ENCODE assay signal across 8 cellular contexts in the genomic region with DNA sequence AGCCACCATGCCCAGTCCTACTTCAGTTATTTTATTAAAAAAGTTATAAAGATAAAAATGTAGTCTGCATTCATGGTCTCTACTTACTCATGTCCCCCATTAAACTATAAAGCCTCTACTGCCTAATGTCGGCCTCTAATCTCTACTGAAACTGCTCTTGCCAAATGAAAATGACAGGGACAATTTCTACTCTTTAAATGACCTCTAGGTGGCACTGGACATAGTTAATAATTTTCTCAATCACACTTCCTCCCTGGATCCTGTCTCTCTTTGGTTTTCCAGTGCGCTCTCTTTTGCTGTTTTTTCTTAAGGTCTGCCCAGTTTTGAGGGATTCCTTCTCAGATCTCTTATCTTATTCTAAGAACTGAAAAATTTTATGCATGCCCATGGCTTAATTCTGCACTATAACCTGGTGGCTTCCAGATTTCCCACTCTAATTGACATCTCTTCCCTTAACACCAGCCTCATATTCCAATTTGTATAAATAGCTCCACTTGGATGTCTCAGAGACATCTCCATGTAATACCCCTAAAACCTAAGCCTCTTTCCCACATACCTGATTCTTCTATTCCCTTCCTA. TPM values are rescaled to one million over a fixed set of nuclear protein-coding genes. Genes with fewer than 3 reads are reported as not detected.
DNase-seq lines count a peak whose midpoint lies in the region; TF ChIP-seq lines count a peak whose summit lies in the region.

No MANE protein-coding gene starts in this region.

- H3K27me3 ChIP-seq in Karpas-422 (ENCODE audit: low read length): peaks cover 2% of the 10 kb centered on the region; the same call in 1 of the 2 replicates
- peaks cover 0 to 25% (median 0%) of the 10 kb centered on the region in 3 donors for H3K27me3 ChIP-seq in stomach

- H2AFZ ChIP-seq in Karpas-422 (ENCODE audit: low read length): no peak overlapping the region

- no peak overlapping the region for H3K4me3 ChIP-seq in Karpas-422 (ENCODE audit: low read length)
- H3K4me3 ChIP-seq in stomach: no peak overlapping the region

- 11 to 21% (median 12%) methylated on average over 2 of the region's 2 CpGs for WGBS in stomach, 5 donors

- H3K4me2 ChIP-seq in Karpas-422 (ENCODE audit: low read depth, low read length, poor library complexity, severe bottlenecking): no peak overlapping the region

- no peak overlapping the region for H3K9ac ChIP-seq in Karpas-422 (ENCODE audit: low read length)

- no peaks in the 10 kb centered on the region for H3K36me3 ChIP-seq in Karpas-422 (ENCODE audit: insufficient read depth, low read length)
- no peaks in the 10 kb centered on the region for H3K36me3 ChIP-seq in stomach

- no peak for TF ChIP-seq POLR2A in stomach (IDR thresholded peaks at IDR 0.05)

- H4K20me1 ChIP-seq in Karpas-422 (ENCODE audit: insufficient read depth, low read depth, low read length): no peaks in the 10 kb centered on the region

- intact Hi-C loops in stomach (cut with DNase I; ENCODE audit: low total_unique reads): no loop called here

- no peaks in the 10 kb centered on the region for H3K79me2 ChIP-seq in Karpas-422 (ENCODE audit: low read length)

- H3K4me1 ChIP-seq in Karpas-422 (ENCODE audit: low read length) (peaks cover 17% of the 10 kb centered on the region), stomach (peaks cover 0 to 6% (median 0%) of the 10 kb centered on the region in 4 donors)

- H3K27ac ChIP-seq in Karpas-422 (ENCODE audit: low read length) (no peak overlapping the region), stomach (no peak overlapping the region)

- H3K9me2 ChIP-seq in Karpas-422 (replicated peaks; ENCODE audit: insufficient read depth, low read length): no peaks in the 10 kb centered on the region

- H3K9me3 ChIP-seq in Karpas-422 (ENCODE audit: low read length): no peaks in the 10 kb centered on the region
- H3K9me3 ChIP-seq in stomach: no peaks in the 10 kb centered on the region

- TF ChIP-seq EP300 in stomach (IDR thresholded peaks at IDR 0.05): no peak

- TF ChIP-seq CTCF in stomach (IDR thresholded peaks at IDR 0.05): peak in 5 of 7 experiments; percentile 14 to 44 (median 29)

- DNase-seq in NOMO-1 (lab: John Stamatoyannopoulos, UW; ENCODE audit: unreplicated experiment in 2 of 2) (peak; percentile 35 to 60), NOMO-1 treated with dmso at 0.1 percent for 144 hours (lab: John Stamatoyannopoulos, UW; ENCODE audit: unreplicated experiment) (no peak), Karpas-422 (peak; percentile 77), SKM-1 (lab: John Stamatoyannopoulos, UW; ENCODE audit: unreplicated experiment) (peak; percentile 38), germinal center (ENCODE audit: low spot score) (peak; percentile 25), stomach (no peak), NCI-H187 treated with DMSO at 0.1 percent for 48 hours (lab: John Stamatoyannopoulos, UW) (no peak)
- no peak for DNase-seq in stimulated activated CD4-positive, alpha-beta T cell treated with anti-CD3 and anti-CD28 coated beads, Interleukin-15, amount 100 ng/mL, for 24 hours

RNA-seq across cellular contexts. Expression of gene MTMR6, which starts 54.3 kb away (rescaled TPM):
- total RNA-seq in Karpas-422 (2014; rRNA removed; shearing (Covaris generic); ENCODE audit: low replicate concordance): 10.1 and 27.4 TPM in 2 replicates
- 10 to 100 TPM in 3 of 5 donors, 1 to 10 TPM in 2; 2.3 to 25.0 (median 19.9) TPM for total RNA-seq in stomach
- polyA plus RNA-seq in stomach: 10 to 100 TPM in 1 of 3 donors, 1 to 10 TPM in 2; 5.0 to 12.5 (median 7.8) TPM

Comparison
In these comparisons a context has a peak if more than half of its experiments do, and no peak if none do; other contexts are left out.
1. DNase-seq: peak in NOMO-1 (2 of 2), Karpas-422 (single experiment), SKM-1 (single experiment) and germinal center (single experiment); none in NOMO-1 treated with dmso at 0.1 percent for 144 hours (single experiment), stomach (single experiment), NCI-H187 treated with DMSO at 0.1 percent for 48 hours (single experiment) and stimulated activated CD4-positive, alpha-beta T cell treated with anti-CD3 and anti-CD28 coated beads, Interleukin-15, amount 100 ng/mL, for 24 hours (single experiment).